25 cellular contexts compared by ENCODE assay signal in genomic region chr22:49132009-49132408, GRCh38.
DNase-seq lines count a peak whose midpoint lies in the region; ATAC-seq, FAIRE-seq and TF ChIP-seq lines count a peak whose summit lies in the region.
"Had no signal": no experiment of that assay in that cellular context is flagged by ENCODE, and none has a peak within 500 bp of the region (broad histone marks: within the 10 kb centered on the region; RNA-seq: fewer than 3 reads in every experiment).

No MANE protein-coding gene starts in this region.

- no peak overlapping the region for H2AFZ ChIP-seq in PC-3 (ENCODE audit: low read length)

- no peak overlapping the region for H3K4me3 ChIP-seq in PC-3 (ENCODE audit: low read length)
- H3K4me3 ChIP-seq: A549, SJCRH30 had no signal

- no peak overlapping the region for H3K27ac Mint-ChIP-seq in chondrocyte (ENCODE audit: unreplicated experiment)

- H3K36me3 Mint-ChIP-seq in chondrocyte (ENCODE audit: low read depth) = no peaks in the 10 kb centered on the region
- H3K36me3 Mint-ChIP-seq: CD4-positive, CD25-positive, alpha-beta regulatory T cell had no signal

- no peak for ATAC-seq in PC-3
- ATAC-seq: A549, Panc1 had no signal

- intact Hi-C loops in PC-3 (cut with micrococcal nuclease) = no loop called here

- peak; percentile 6 for DNase-seq in activated CD8-positive, alpha-beta memory T cell treated with anti-CD3 and anti-CD28 coated beads, Interleukin-2, amount 50 U/mL, for 48 hours
- DNase-seq in activated CD8-positive, alpha-beta memory T cell treated with anti-CD3 and anti-CD28 coated beads, Interleukin-2, amount 50 U/mL, for 4 hours = no peak
- DNase-seq in NCI-H2029 treated with DMSO at 0.1 percent for 48 hours (lab: John Stamatoyannopoulos, UW) = peak; percentile 91
- DNase-seq in SHP77 (lab: John Stamatoyannopoulos, UW) = peak; percentile 72 to 75
- no peak for DNase-seq in urothelium cell line (ENCODE audit: low spot score)
- no peak for DNase-seq in chondrocyte (ENCODE audit: low spot score)
- no peak for DNase-seq in PC-3
- DNase-seq in Ammon's horn (ENCODE audit: low spot score) = no peak
- DNase-seq: BE2C; Caco-2; CD4-positive, CD25-positive, alpha-beta regulatory T cell; GDM1; NCI-H1092 treated with DMSO at 0.1 percent for 48 hours; NCI-H1694; NCI-H2107; NCI-H2227 treated with DMSO at 0.1 percent for 48 hours; NCI-H526; NK-92 treated with Interleukin-12 subunit alpha and Interleukin-12 subunit beta, amount 100 ng/mL, for 24 hours; SJCRH30 had no signal

- H3K9ac ChIP-seq in PC-3 (ENCODE audit: low read length) = no peak overlapping the region
- H3K9ac ChIP-seq: KMS-11 had no signal

- peaks cover 14% of the 10 kb centered on the region for H3K27me3 Mint-ChIP-seq in chondrocyte (ENCODE audit: low read depth)

- H3K4me3 Mint-ChIP-seq in chondrocyte (ENCODE audit: unreplicated experiment) = no peak overlapping the region
- H3K4me3 Mint-ChIP-seq: CD4-positive, CD25-positive, alpha-beta regulatory T cell had no signal

- H3K9me3 Mint-ChIP-seq in chondrocyte (ENCODE audit: low read depth) = no peaks in the 10 kb centered on the region

- H3K4me1 ChIP-seq in PC-3 (ENCODE audit: insufficient read depth, low read length) = no peaks in the 10 kb centered on the region
- H3K4me1 ChIP-seq: A549, BE2C, Caco-2, SJCRH30 had no signal

- no peak overlapping the region for H3K27ac ChIP-seq in PC-3 (ENCODE audit: low read length)
- H3K27ac ChIP-seq: A549, KMS-11, SJCRH30 had no signal

- no peaks in the 10 kb centered on the region for H3K9me3 ChIP-seq in PC-3 (ENCODE audit: low read length)
- H3K9me3 ChIP-seq: A549, Caco-2, SJCRH30 had no signal

- no peaks in the 10 kb centered on the region for H3F3A ChIP-seq in PC-3 (ENCODE audit: low read length, unreplicated experiment)

- H3K4me1 Mint-ChIP-seq in chondrocyte (ENCODE audit: low read depth) = no peaks in the 10 kb centered on the region
- H3K4me1 Mint-ChIP-seq: CD4-positive, CD25-positive, alpha-beta regulatory T cell had no signal

- peaks cover 4% of the 10 kb centered on the region; the same call in 1 of the 2 replicates for H3K27me3 ChIP-seq in PC-3 (ENCODE audit: low read length)
- H3K27me3 ChIP-seq: BE2C had no signal

- no peak overlapping the region for H3K4me2 ChIP-seq in PC-3 (ENCODE audit: low read length)
- H3K4me2 ChIP-seq: A549, KMS-11 had no signal

- no peaks in the 10 kb centered on the region for H3K9me2 ChIP-seq in PC-3 (replicated peaks; ENCODE audit: low read length)

- H4K20me1 ChIP-seq in PC-3 (ENCODE audit: low read length) = no peaks in the 10 kb centered on the region

- no TSS peak for BruUV-seq in PC-3 (replicated peaks; lab: Mats Ljungman, UMichigan)

- POLR2A ChIA-PET in PC-3 (lab: Charles Lee; ENCODE audit: unreplicated experiment) = no interaction called here

- H3K36me3 ChIP-seq in PC-3 (ENCODE audit: low read depth, low read length) = no peaks in the 10 kb centered on the region
- H3K36me3 ChIP-seq: BE2C, SJCRH30 had no signal

- CTCF ChIA-PET in PC-3 (lab: Charles Lee) = no interaction called here

- no peaks in the 10 kb centered on the region for H3K79me2 ChIP-seq in PC-3 (ENCODE audit: low read length)

- TF ChIP-seq CTCF in chondrocyte (IDR thresholded peaks at IDR 0.05) (no peak), PC-3 (conservative IDR thresholded peaks at IDR 0.05; ENCODE audit: low read depth, low read length) (no peak)

- FAIRE-seq in urothelium cell line (lab: Jason Lieb, UNC) = peak; percentile 44
- FAIRE-seq: A549, GM18507, H1, HTR-8/SVneo had no signal

Comparison
In these comparisons a context has a peak if more than half of its experiments do, and no peak if none do; other contexts are left out.
1. DNase-seq: peak in activated CD8-positive, alpha-beta memory T cell treated with anti-CD3 and anti-CD28 coated beads, Interleukin-2, amount 50 U/mL, for 48 hours (single experiment), NCI-H2029 treated with DMSO at 0.1 percent for 48 hours (single experiment) and SHP77 (2 of 2); none in activated CD8-positive, alpha-beta memory T cell treated with anti-CD3 and anti-CD28 coated beads, Interleukin-2, amount 50 U/mL, for 4 hours (single experiment), urothelium cell line (single experiment), chondrocyte (single experiment), PC-3 (single experiment) and Ammon's horn (single experiment).